ENCODE assay signal across 8 cellular contexts in the genomic region with DNA sequence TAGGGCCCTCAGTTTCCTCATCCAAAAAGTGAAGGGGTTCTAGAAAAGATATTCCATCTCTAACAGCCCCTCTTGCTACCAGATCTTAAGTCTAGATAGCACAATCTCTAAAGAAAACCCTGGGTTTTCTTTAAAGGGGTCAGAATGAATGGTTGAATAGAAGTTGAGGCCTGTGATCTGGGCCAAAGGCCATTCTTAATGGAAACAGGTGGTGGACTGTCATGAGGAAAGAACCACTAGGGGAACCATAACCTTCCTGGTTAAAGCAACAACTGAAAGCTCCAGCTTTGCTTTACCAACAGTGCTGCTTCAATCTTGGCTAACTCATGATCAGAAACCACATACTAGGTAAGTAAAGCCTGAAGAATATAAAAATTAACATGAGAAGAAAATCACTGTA. TPM values are rescaled to one million over a fixed set of nuclear protein-coding genes. Genes with fewer than 3 reads are reported as not detected.
DNase-seq lines count a peak whose midpoint lies in the region; ATAC-seq and TF ChIP-seq lines count a peak whose summit lies in the region.

No MANE protein-coding gene starts in this region.

- H3K36me3 ChIP-seq in HCT116 (ENCODE audit: control insufficient read depth in 1 of 2, insufficient read depth in 2 of 2, low read length in 2 of 2) (peaks cover 0 to 4% of the 10 kb centered on the region in 2 experiments; a peak in 1 of 4 replicates), hepatocyte (replicated peaks; ENCODE audit: insufficient read depth, low read depth) (no peaks in the 10 kb centered on the region)

- ATAC-seq in HCT116: no peak
- ATAC-seq in HG03457 (IDR thresholded peaks at IDR 0.05; ENCODE audit: unreplicated experiment): no peak
- no peak for ATAC-seq in activated CD4-positive, CD25-positive, alpha-beta regulatory T cell treated with anti-CD3 and anti-CD28 coated beads, Interleukin-2, amount 50 U/mL, for 24 hours

- peak overlapping the region; percentile 93; the same call in 1 of the 2 replicates for H3K27ac ChIP-seq in HCT116 (ENCODE audit: low read depth, low read length)
- H3K27ac ChIP-seq in hepatocyte: peak overlapping the region; percentile 97

- H3K4me2 ChIP-seq in HCT116 (ENCODE audit: low read length) (peak overlapping the region; percentile 98), hepatocyte (peak overlapping the region; percentile 84)

- BruUV-seq in HCT116 (replicated peaks; lab: Mats Ljungman, UMichigan): no TSS peak

- no peaks in the 10 kb centered on the region for H3K9me2 ChIP-seq in HCT116 (ENCODE audit: insufficient read depth)
- no peaks in the 10 kb centered on the region for H3K9me2 ChIP-seq in hepatocyte (replicated peaks; ENCODE audit: insufficient read depth)

- H3K9ac ChIP-seq in HCT116 (ENCODE audit: low read length): peak overlapping the region; percentile 92; the same call in 1 of the 2 replicates

- H4K20me1 ChIP-seq in HCT116 (ENCODE audit: insufficient read depth) (peaks cover 6% of the 10 kb centered on the region; the same call in 1 of the 2 replicates), hepatocyte (ENCODE audit: insufficient read depth, poor library complexity, severe bottlenecking) (peaks cover 51% of the 10 kb centered on the region)

- POLR2A ChIA-PET in HCT116 (lab: Charles Lee): interaction anchor here (1.0 to 1.5 kb wide), 3 partner anchors 11 to 29 kb away, joined by 3 read pairs; partner anchors contain the start of gene PTPMT1

- no peak overlapping the region for H2AFZ ChIP-seq in HCT116 (ENCODE audit: low read depth, low read length, poor library complexity, severe bottlenecking)
- no peak overlapping the region for H2AFZ ChIP-seq in hepatocyte

- H3K79me2 ChIP-seq in HCT116 (ENCODE audit: insufficient read depth, low read length) (peaks cover 71% of the 10 kb centered on the region), hepatocyte (peaks cover 68% of the 10 kb centered on the region)

- CTCF ChIA-PET in HCT116 (lab: Charles Lee): interaction anchor here (1.5 to 1.6 kb wide), 2 partner anchors 10 to 16 kb away, joined by 5 to 9 read pairs; no protein-coding TSS in a partner anchor

- RAD21 ChIA-PET in HCT116 (lab: Charles Lee; ENCODE audit: low non-redundant PET in 1 of 2, low total read pairs in 2 of 2, uncharacterized antibody in 2 of 2, unreplicated experiment in 2 of 2): no interaction called here

- no peaks in the 10 kb centered on the region for H3K27me3 ChIP-seq in HCT116 (ENCODE audit: insufficient read depth, low read length)
- H3K27me3 ChIP-seq in hepatocyte: no peaks in the 10 kb centered on the region

- H3K4me3 ChIP-seq in HCT116 (replicated peaks in 1 of 2; ENCODE audit: low read depth in 1 of 2, low read length in 2 of 2) (peak overlapping the region; percentile 94 to 97), WI38 (ENCODE audit: low read depth, low read length) (peak overlapping the region; percentile 96), hepatocyte (no peak overlapping the region)

- H3K4me1 ChIP-seq in HCT116 (ENCODE audit: control insufficient read depth in 1 of 2, insufficient read depth in 2 of 2, low read length in 2 of 2) (peaks cover 13 to 38% of the 10 kb centered on the region in 2 experiments), hepatocyte (ENCODE audit: insufficient read depth) (peaks cover 9% of the 10 kb centered on the region)

- TF ChIP-seq CTCF in HCT116 (IDR thresholded peaks at IDR 0.05 in 2 of 3, conservative IDR thresholded peaks at IDR 0.05 in 1 of 3; ENCODE audit: borderline replicate concordance in 1 of 3, insufficient read depth in 1 of 3, low read depth in 2 of 3, low read length in 2 of 3) (peak; percentile 13 to 48 (median 41); a peak in 4 of 6 replicates), WI38 (IDR thresholded peaks at IDR 0.05; ENCODE audit: low read depth, low read length) (0 out of 2 replicates have a peak, but pooled peaks have one; percentile 15), hepatocyte (IDR thresholded peaks at IDR 0.05; ENCODE audit: poor library complexity) (no peak)

- TF ChIP-seq POLR2A in HCT116 (IDR thresholded peaks at IDR 0.05; ENCODE audit: borderline replicate concordance, extremely low read depth, insufficient read depth, insufficient read length): no peak

- DNase-seq in COLO829 (ENCODE audit: low spot score): peak; percentile 31
- DNase-seq in HCT116 (ENCODE audit: low read depth, low spot score): no peak
- peak; percentile 36 for DNase-seq in hepatocyte (ENCODE audit: low spot score)
- DNase-seq in superior temporal gyrus (ENCODE audit: extremely low spot score): peak; percentile 10
- no peak for DNase-seq in NCI-H1092 treated with DMSO at 0.1 percent for 48 hours (lab: John Stamatoyannopoulos, UW)

- no peak; the same call in 1 of the 2 replicates for TF ChIP-seq RAD21 in HCT116 (IDR thresholded peaks at IDR 0.05; ENCODE audit: low read depth)

- H3K9me3 ChIP-seq in HCT116 (ENCODE audit: control insufficient read depth in 1 of 2, insufficient read depth in 1 of 2, low read depth in 1 of 2, low read length in 2 of 2) (no peaks in the 10 kb centered on the region), hepatocyte (ENCODE audit: low read depth) (no peaks in the 10 kb centered on the region)

- intact Hi-C loops in HCT116 (cut with micrococcal nuclease): loop anchor here (5.0 to 10.0 kb wide), 2 partner anchors 126 to 216 kb away; partner anchors contain the start of genes FNBP4 and PSMC3

TF ChIP-seq in HCT116, 20 proteins besides CTCF, POLR2A, EP300 and RAD21:
- no peak for TF ChIP-seq ELF1 (IDR thresholded peaks at IDR 0.05; ENCODE audit: borderline replicate concordance, low read depth)
- no peak for TF ChIP-seq SP1 (IDR thresholded peaks at IDR 0.05; ENCODE audit: low read depth)
- TF ChIP-seq MAX (IDR thresholded peaks at IDR 0.05): peak; percentile 43; the same call in 1 of the 2 replicates
- no peak for TF ChIP-seq JUND (IDR thresholded peaks at IDR 0.05)
- TF ChIP-seq, protein P1, sequence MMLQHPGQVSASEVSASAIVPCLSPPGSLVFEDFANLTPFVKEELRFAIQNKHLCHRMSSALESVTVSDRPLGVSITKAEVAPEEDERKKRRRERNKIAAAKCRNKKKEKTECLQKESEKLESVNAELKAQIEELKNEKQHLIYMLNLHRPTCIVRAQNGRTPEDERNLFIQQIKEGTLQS (IDR thresholded peaks at IDR 0.05): no peak
TF ChIP-seq in HCT116: peak in this region for 1.

RNA-seq across cellular contexts. Expression of gene CELF1, which starts 1.8 kb away (rescaled TPM):
- total RNA-seq in HCT116 (2021; ENCODE audit: unreplicated experiment): 133 TPM
- polyA plus RNA-seq in HCT116 (2012): 42.0 and 44.7 TPM in 2 replicates
- total RNA-seq in hepatocyte: 82.7 and 84.6 TPM in 2 replicates
- polyA plus RNA-seq in hepatocyte: 59.1 and 70.3 TPM in 2 replicates

RNA-seq across cellular contexts. Expression of gene PTPMT1, which starts 14.3 kb away (rescaled TPM):
- total RNA-seq in HCT116 (2021; ENCODE audit: unreplicated experiment): 71.6 TPM
- 91.8 and 95.0 TPM in 2 replicates for polyA plus RNA-seq in HCT116 (2012)
- 112 and 120 TPM in 2 replicates for total RNA-seq in hepatocyte
- 100 and 108 TPM in 2 replicates for polyA plus RNA-seq in hepatocyte

RNA-seq across cellular contexts. Expression of gene KBTBD4, which starts 27.7 kb away (rescaled TPM):
- total RNA-seq in HCT116 (2021; ENCODE audit: unreplicated experiment): 13.2 TPM
- 15.0 and 16.0 TPM in 2 replicates for polyA plus RNA-seq in HCT116 (2012)
- 18.0 and 18.2 TPM in 2 replicates for total RNA-seq in hepatocyte
- polyA plus RNA-seq in hepatocyte: 13.1 and 14.6 TPM in 2 replicates

RNA-seq across cellular contexts. Expression of gene NDUFS3, which starts 27.8 kb away (rescaled TPM):
- 134 TPM for total RNA-seq in HCT116 (2021; ENCODE audit: unreplicated experiment)
- 96.8 and 125 TPM in 2 replicates for polyA plus RNA-seq in HCT116 (2012)
- 65.8 and 92.6 TPM in 2 replicates for total RNA-seq in hepatocyte
- polyA plus RNA-seq in hepatocyte: 107 and 125 TPM in 2 replicates

RNA-seq across cellular contexts. Expression of gene FAM180B, which starts 35.4 kb away (rescaled TPM):
- total RNA-seq in HCT116 (2021; ENCODE audit: unreplicated experiment) (not detected), hepatocyte (0.50 TPM in 1 of 2 replicates, not detected in the other)
- polyA plus RNA-seq in HCT116 (2012): not detected in 2 replicates
- polyA plus RNA-seq in hepatocyte: not detected in 2 replicates

Comparison
In these comparisons a context has a peak if more than half of its experiments do, and no peak if none do; other contexts are left out.
1. DNase-seq: peak in COLO829 (single experiment), hepatocyte (single experiment) and superior temporal gyrus (single experiment); none in HCT116 (single experiment) and NCI-H1092 treated with DMSO at 0.1 percent for 48 hours (single experiment).